Comparison of ENCODE assay signal across 19 cellular contexts in the genomic region with DNA sequence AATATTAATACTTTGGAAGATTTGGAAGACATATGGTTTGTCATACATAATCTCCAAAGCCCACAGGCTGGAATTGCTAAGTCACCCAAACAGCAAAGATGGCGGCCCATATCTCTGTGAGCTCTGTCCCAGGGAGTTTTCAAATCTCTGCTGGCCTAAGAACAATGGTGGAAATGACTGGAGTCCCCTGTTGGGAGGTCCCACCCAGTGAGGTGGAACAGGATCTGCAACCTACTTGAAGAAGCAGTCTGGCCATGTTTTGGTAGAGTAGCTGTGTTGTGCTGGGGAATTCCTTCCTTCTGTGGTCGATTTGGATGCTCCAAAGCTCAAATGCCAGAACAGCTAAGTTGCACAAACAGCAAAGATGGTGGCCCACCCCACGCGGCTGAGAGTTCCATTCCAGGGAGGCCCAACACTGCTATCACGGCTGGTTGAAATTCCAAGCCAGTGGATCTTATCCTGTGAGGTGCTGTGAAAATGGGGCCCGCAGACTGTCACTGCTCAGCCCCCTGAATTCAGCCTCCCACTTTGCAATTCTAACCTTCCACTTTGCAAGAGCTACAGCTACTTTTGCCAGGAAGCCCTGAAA. TPM values are rescaled to one million over a fixed set of nuclear protein-coding genes. Genes with fewer than 3 reads are reported as not detected.
A peak's percentile ranks its signal among the peaks of the same experiment; 100 is the strongest.
DNase-seq lines count a peak whose midpoint lies in the region; ATAC-seq and TF ChIP-seq lines count a peak whose summit lies in the region.
"Had no signal": no experiment of that assay in that cellular context is flagged by ENCODE, and none has a peak within 500 bp of the region (broad histone marks: within the 10 kb centered on the region; RNA-seq: fewer than 3 reads in every experiment).

No MANE protein-coding gene starts in this region.

- peak overlapping the region; percentile 70 for H3K4ac ChIP-seq in IMR-90 (ENCODE audit: low read depth, low read length)

- H3K27ac ChIP-seq in C4-2B (peak overlapping the region; percentile 1; the same call in 1 of the 2 replicates), IMR-90 (ENCODE audit: insufficient read depth, low read length) (no peak overlapping the region), osteoblast (ENCODE audit: low read depth, low read length) (no peak overlapping the region)
- H3K27ac ChIP-seq: HL-60 had no signal

- dilution Hi-C loops in IMR-90 (cut with HindIII; ENCODE audit: low sequenced_read_pairs, unreplicated experiment), result no loop called here

- H3K36me3 ChIP-seq in IMR-90 (ENCODE audit: control insufficient read depth, insufficient read depth, low read length) (no peaks in the 10 kb centered on the region), osteoblast (ENCODE audit: insufficient read depth, low read length) (no peaks in the 10 kb centered on the region)
- H3K36me3 ChIP-seq: MG63 had no signal

- H3K18ac ChIP-seq in IMR-90 (ENCODE audit: low read depth, low read length), result peak overlapping the region; percentile 61; the same call in 1 of the 2 replicates

- H3K4me1 Mint-ChIP-seq in activated T-cell treated with anti-CD3 and anti-CD28 coated beads, Interleukin-2, amount 50 U/mL, for 72 hours (ENCODE audit: low read depth), result no peaks in the 10 kb centered on the region
- H3K4me1 Mint-ChIP-seq: IgD-negative memory B cell had no signal

- peak overlapping the region; percentile 74 for H2BK5ac ChIP-seq in IMR-90 (ENCODE audit: low read depth, low read length, poor library complexity, severe bottlenecking)

- ATAC-seq in IMR-90 (ENCODE audit: low read depth) (no peak), HG02885 (IDR thresholded peaks at IDR 0.05; ENCODE audit: poor library complexity, unreplicated experiment) (no peak)
- no peak for ATAC-seq in activated T-cell treated with anti-CD3 and anti-CD28 coated beads, Interleukin-2, amount 50 U/mL, for 72 hours (replicated peaks in 1 of 2)

- in situ Hi-C loops in IMR-90 (cut with MboI; ENCODE audit: low sequenced_read_pairs), result no loop called here

- H4K20me1 ChIP-seq in IMR-90 (ENCODE audit: insufficient read depth, low read length) (no peaks in the 10 kb centered on the region), osteoblast (ENCODE audit: insufficient read depth, low read length) (no peaks in the 10 kb centered on the region)

- H3K9me1 ChIP-seq in IMR-90 (ENCODE audit: insufficient read depth, low read length), result no peaks in the 10 kb centered on the region

- CTCF ChIA-PET in IMR-90 (lab: Yijun Ruan, JAX), result no interaction called here

- no peak overlapping the region for H3K4me3 ChIP-seq in IMR-90 (ENCODE audit: insufficient read depth, low read depth, low read length)
- no peak overlapping the region for H3K4me3 ChIP-seq in fibroblast of the aortic adventitia (ENCODE audit: low read depth, low read length)
- H3K4me3 ChIP-seq in osteoblast (ENCODE audit: insufficient read depth, low read length), result no peak overlapping the region
- H3K4me3 ChIP-seq: MG63 had no signal

- intact Hi-C loops in IMR-90 (cut with micrococcal nuclease), result no loop called here

- no peak overlapping the region for H3K4me2 ChIP-seq in IMR-90 (ENCODE audit: low read depth, low read length)
- no peak overlapping the region for H3K4me2 ChIP-seq in osteoblast (ENCODE audit: insufficient read depth, low read length)

- peaks cover 7% of the 10 kb centered on the region for H3K4me1 ChIP-seq in IMR-90 (ENCODE audit: control insufficient read depth, insufficient read depth, low read length)
- peaks cover 5% of the 10 kb centered on the region for H3K4me1 ChIP-seq in osteoblast (ENCODE audit: insufficient read depth, low read length)

- H3K23ac ChIP-seq in IMR-90 (ENCODE audit: low read depth, low read length), result no peak overlapping the region

- peak overlapping the region; percentile 45; the same call in 1 of the 2 replicates for H4K91ac ChIP-seq in IMR-90 (ENCODE audit: insufficient read depth, low read depth, low read length)

- no peaks in the 10 kb centered on the region for H3K36me3 Mint-ChIP-seq in activated T-cell treated with anti-CD3 and anti-CD28 coated beads, Interleukin-2, amount 50 U/mL, for 72 hours (ENCODE audit: insufficient read depth in 2 of 2)
- H3K36me3 Mint-ChIP-seq: IgD-negative memory B cell had no signal

- peak overlapping the region; percentile 58 for H2AK9ac ChIP-seq in IMR-90 (replicated peaks; ENCODE audit: low read depth, low read length, poor library complexity)

- H3K9me3 ChIP-seq in IMR-90 (ENCODE audit: control insufficient read depth, insufficient read depth, low read length) (no peaks in the 10 kb centered on the region; the same call in 1 of the 2 replicates), osteoblast (ENCODE audit: low read depth, low read length) (no peaks in the 10 kb centered on the region)
- H3K9me3 ChIP-seq: MG63 had no signal

- H3K4me3 Mint-ChIP-seq in activated T-cell treated with anti-CD3 and anti-CD28 coated beads, Interleukin-2, amount 50 U/mL, for 72 hours, result no peak overlapping the region
- H3K4me3 Mint-ChIP-seq: IgD-negative memory B cell had no signal

- peak overlapping the region in 1 of 2 experiments; percentile 52; a peak in 2 of 4 replicates for H4K8ac ChIP-seq in IMR-90 (ENCODE audit: low read depth in 2 of 2, low read length in 2 of 2)

- TF ChIP-seq CTCF in C4-2B (conservative IDR thresholded peaks at IDR 0.05) (no peak), IMR-90 (conservative IDR thresholded peaks at IDR 0.05; ENCODE audit: low read depth, low read length) (no peak), fibroblast of the aortic adventitia (IDR thresholded peaks at IDR 0.05; ENCODE audit: insufficient read depth, low read length) (no peak), osteoblast (IDR thresholded peaks at IDR 0.05; ENCODE audit: extremely low read depth, low read depth, low read length) (no peak)

- DNase-seq in IMR-90 (no peak), fibroblast of the aortic adventitia (ENCODE audit: low read depth) (peak; percentile 2), osteoblast (ENCODE audit: insufficient read length, low spot score, missing footprints) (no peak), mucosa of gallbladder (ENCODE audit: low spot score) (no peak)
- DNase-seq in activated T-cell treated with anti-CD3 and anti-CD28 coated beads, Interleukin-2, amount 50 U/mL, for 72 hours, result no peak
- DNase-seq: DMS 273 treated with DMSO at 0.1 percent for 48 hours, GDM1, Karpas-422, MG63, NCI-H1048, NCI-H2029, NCI-H2171, NCI-H526 had no signal

- WGBS in IMR-90 (ENCODE audit: extremely low coverage in 2 of 2, insufficient read length in 1 of 2), 2 experiments, result no CpG with 5 or more reads among the region's 6 CpGs

- no peaks in the 10 kb centered on the region for H3K79me1 ChIP-seq in IMR-90 (ENCODE audit: low read depth in 1 of 2, low read length in 2 of 2)

- no peak for TF ChIP-seq RAD21 in IMR-90 (IDR thresholded peaks at IDR 0.05; ENCODE audit: low read length)

- H2AFZ ChIP-seq in IMR-90 (replicated peaks; ENCODE audit: low read length, poor library complexity), result peak overlapping the region; percentile 72
- peak overlapping the region; percentile 5 for H2AFZ ChIP-seq in osteoblast (ENCODE audit: low read length)

- H3K27ac Mint-ChIP-seq in activated T-cell treated with anti-CD3 and anti-CD28 coated beads, Interleukin-2, amount 50 U/mL, for 72 hours, result no peak overlapping the region
- H3K27ac Mint-ChIP-seq: IgD-negative memory B cell had no signal

- H3K79me2 ChIP-seq in osteoblast (ENCODE audit: insufficient read depth, low read length), result no peaks in the 10 kb centered on the region

- peak overlapping the region; percentile 84 for H2AK5ac ChIP-seq in IMR-90 (ENCODE audit: low read depth, low read length)

- peak overlapping the region; percentile 76 for H2BK120ac ChIP-seq in IMR-90 (ENCODE audit: low read depth, low read length)

- H4K5ac ChIP-seq in IMR-90 (ENCODE audit: low read depth, low read length), result peak overlapping the region; percentile 9; the same call in 1 of the 2 replicates

- H3K14ac ChIP-seq in IMR-90 (replicated peaks; ENCODE audit: low read depth, low read length), result 0 out of 2 replicates have a peak overlapping the region, but pooled peaks have one; percentile 29

- peak overlapping the region; percentile 51; the same call in 1 of the 2 replicates for H2BK20ac ChIP-seq in IMR-90 (ENCODE audit: low read depth, low read length)

- POLR2A ChIA-PET in IMR-90 (lab: Charles Lee; ENCODE audit: unreplicated experiment), result no interaction called here

- H3K27me3 Mint-ChIP-seq in activated T-cell treated with anti-CD3 and anti-CD28 coated beads, Interleukin-2, amount 50 U/mL, for 72 hours (ENCODE audit: low read depth), result no peaks in the 10 kb centered on the region
- H3K27me3 Mint-ChIP-seq: IgD-negative memory B cell had no signal

- H3K56ac ChIP-seq in IMR-90 (ENCODE audit: extremely low read depth, insufficient read depth, low read length), result no peak overlapping the region

- TF ChIP-seq POLR2A in IMR-90 (IDR thresholded peaks at IDR 0.05; ENCODE audit: low read depth, low read length), result no peak

- H3K9ac ChIP-seq in IMR-90 (ENCODE audit: low read depth, low read length), result no peak overlapping the region

- H2BK15ac ChIP-seq in IMR-90 (ENCODE audit: low read depth, low read length), result peak overlapping the region; percentile 90

- H3K9me3 Mint-ChIP-seq in activated T-cell treated with anti-CD3 and anti-CD28 coated beads, Interleukin-2, amount 50 U/mL, for 72 hours, result peaks cover 1 to 2% of the 10 kb centered on the region in 2 donors

- BruUV-seq in IMR-90 (replicated peaks; lab: Mats Ljungman, UMichigan), result no TSS peak

- H3K27me3 ChIP-seq in IMR-90 (ENCODE audit: control insufficient read depth, insufficient read depth, low read length), result no peaks in the 10 kb centered on the region
- no peaks in the 10 kb centered on the region for H3K27me3 ChIP-seq in osteoblast (ENCODE audit: insufficient read depth, low read length)
- H3K27me3 ChIP-seq: MG63 had no signal

TF ChIP-seq in IMR-90, 13 proteins besides CTCF, POLR2A, EP300 and RAD21:
- TF ChIP-seq, protein P1, sequence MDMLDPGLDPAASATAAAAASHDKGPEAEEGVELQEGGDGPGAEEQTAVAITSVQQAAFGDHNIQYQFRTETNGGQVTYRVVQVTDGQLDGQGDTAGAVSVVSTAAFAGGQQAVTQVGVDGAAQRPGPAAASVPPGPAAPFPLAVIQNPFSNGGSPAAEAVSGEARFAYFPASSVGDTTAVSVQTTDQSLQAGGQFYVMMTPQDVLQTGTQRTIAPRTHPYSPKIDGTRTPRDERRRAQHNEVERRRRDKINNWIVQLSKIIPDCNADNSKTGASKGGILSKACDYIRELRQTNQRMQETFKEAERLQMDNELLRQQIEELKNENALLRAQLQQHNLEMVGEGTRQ (IDR thresholded peaks at IDR 0.05; ENCODE audit: low read depth, low read length), result no peak
- TF ChIP-seq RFX5 (IDR thresholded peaks at IDR 0.05; ENCODE audit: low read depth, low read length), result no peak
- no peak for TF ChIP-seq BHLHE40 (IDR thresholded peaks at IDR 0.05; ENCODE audit: low read depth, low read length)

RNA-seq across cellular contexts. Expression of a gene that starts 3.2 kb away (rescaled TPM):
- not detected in 2 replicates for total RNA-seq in IMR-90 (2012; rRNA removed)
- 0.10 TPM in 1 of 2 replicates, not detected in the other for polyA plus RNA-seq in IMR-90 (2012; rRNA removed)
- polyA plus RNA-seq in IMR-90 (2012; cell fraction: cytosol; rRNA removed), result 0.04 TPM in 1 of 2 replicates, not detected in the other
- not detected in 2 replicates for polyA plus RNA-seq in IMR-90 (2012; cell fraction: nucleus; rRNA removed; ENCODE audit: low replicate concordance)
- total RNA-seq in fibroblast of the aortic adventitia (ENCODE audit: low replicate concordance), result not detected in 2 replicates
- under 0.01 TPM in 1 of 2 replicates, not detected in the other for total RNA-seq in osteoblast
- total RNA-seq in activated T-cell treated with anti-CD3 and anti-CD28 coated beads, Interleukin-2, amount 50 U/mL, for 72 hours, result not detected
- 13.9 TPM for total RNA-seq in mucosa of gallbladder
- total RNA-seq: Daoy, HT1080 had no signal
- polyA plus RNA-seq: IgD-negative memory B cell had no signal

Comparison
In these comparisons a context has a peak if more than half of its experiments do, and no peak if none do; other contexts are left out.
1. RNA of a gene that starts 3.2 kb away (total RNA-seq): 13.9 TPM in mucosa of gallbladder (single experiment); not detected in IMR-90, not detected in fibroblast of the aortic adventitia, under 0.01 TPM in osteoblast and not detected in activated T-cell treated with anti-CD3 and anti-CD28 coated beads, Interleukin-2, amount 50 U/mL, for 72 hours; every median in the first group is over 10 times any median in the second.